In genomic region chr10:88129013-88129412, GRCh38 we compare ENCODE assay signal across 19 cellular contexts.
"Had no signal": no experiment of that assay in that cellular context is flagged by ENCODE, and none has a peak within 500 bp of the region (broad histone marks: within the 10 kb centered on the region; RNA-seq: fewer than 3 reads in every experiment).

No MANE protein-coding gene starts in this region.

- ATAC-seq: activated CD4-positive, CD25-positive, alpha-beta regulatory T cell treated with anti-CD3 and anti-CD28 coated beads, Interleukin-2, amount 50 U/mL, for 24 hours; activated CD8-positive, alpha-beta memory T cell treated with anti-CD3 and anti-CD28 coated beads, Interleukin-2, amount 10 ng/mL, durations not matched to agents 7 days and 5 days; activated CD8-positive, alpha-beta T cell treated with anti-CD3 and anti-CD28 coated beads for 36 hours; activated naive CD8-positive, alpha-beta T cell treated with anti-CD3 and anti-CD28 coated beads, Interleukin-2, amount 50 U/mL, for 24 hours; natural killer cell had no signal

- H3K36me3 ChIP-seq: cardiac muscle cell, left ventricle myocardium inferior, vagina had no signal

- H3K27ac ChIP-seq: cardiac muscle cell, left ventricle myocardium inferior, testis, vagina had no signal

- H3K27me3 ChIP-seq: cardiac muscle cell, testis, vagina had no signal

- DNase-seq: activated CD4-positive, alpha-beta T cell treated with anti-CD3 and anti-CD28 coated beads, Interleukin-2, amount 10 ng/mL, durations not matched to agents 7 days and 5 days; activated CD8-positive, alpha-beta memory T cell treated with anti-CD3 and anti-CD28 coated beads, Interleukin-2, amount 10 ng/mL, durations not matched to agents 7 days and 5 days; activated CD8-positive, alpha-beta T cell treated with anti-CD3 and anti-CD28 coated beads for 36 hours; activated gamma-delta T cell; activated naive CD4-positive, alpha-beta T cell treated with anti-CD3 and anti-CD28 coated beads, Interleukin-2, amount 50 U/mL, for 16 hours; activated naive CD8-positive, alpha-beta T cell treated with anti-CD3 and anti-CD28 coated beads, Interleukin-2, amount 50 U/mL, for 24 hours; cortex of kidney; foreskin fibroblast; immature natural killer cell; kidney glomerular epithelial cell; left ventricle myocardium inferior; natural killer cell; stimulated activated CD4-positive, alpha-beta T cell treated with anti-CD3 and anti-CD28 coated beads, Interleukin-4, amount 100 ng/mL, for 1 hour; stimulated activated naive CD4-positive, alpha-beta T cell; testis; trophoblast cell had no signal

- H3K4me1 ChIP-seq: testis had no signal

- H3K9me3 ChIP-seq: left ventricle myocardium inferior, testis, vagina had no signal

- H3K4me3 ChIP-seq: cardiac muscle cell, left ventricle myocardium inferior, testis, vagina had no signal
